ENCODE assay signal across 8 cellular contexts in the genomic region with DNA sequence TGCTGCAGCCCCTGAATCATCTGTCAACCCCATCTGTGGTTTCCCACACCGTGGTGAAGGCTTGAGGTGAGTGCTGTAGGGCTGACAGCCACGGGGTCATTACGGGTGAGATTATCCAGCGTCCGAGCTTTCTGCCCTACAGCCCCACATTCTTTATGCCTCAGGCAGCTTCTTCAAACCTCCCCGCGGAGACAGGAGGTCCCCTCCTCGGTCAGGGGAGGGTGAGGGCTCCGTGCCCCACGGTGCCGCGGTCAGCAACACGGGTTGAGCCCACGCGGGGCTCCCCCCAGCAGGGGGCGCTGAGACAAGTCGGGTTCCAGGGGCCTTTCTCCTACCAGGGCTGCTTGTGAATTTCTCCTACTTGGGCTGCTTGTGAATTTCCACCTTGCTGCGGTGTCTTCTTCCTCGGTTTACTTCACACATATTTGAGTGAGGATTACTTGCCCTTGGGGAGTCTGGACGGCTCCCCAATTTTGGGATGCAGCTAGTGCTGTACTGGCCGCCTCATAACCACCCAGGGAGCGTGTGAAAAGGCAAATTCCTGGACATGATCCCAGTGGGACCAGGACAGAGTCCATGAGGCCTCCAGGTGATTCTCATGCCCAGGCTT. TPM values are rescaled to one million over a fixed set of nuclear protein-coding genes. Genes with fewer than 3 reads are reported as not detected.
DNase-seq lines count a peak whose midpoint lies in the region; ATAC-seq, FAIRE-seq and TF ChIP-seq lines count a peak whose summit lies in the region.

No MANE protein-coding gene starts in this region.

- peaks cover 20% of the 10 kb centered on the region for H3K27me3 Mint-ChIP-seq in activated CD4-positive, alpha-beta T cell treated with anti-CD3 and anti-CD28 coated beads, Interleukin-2, amount 10 ng/mL, durations not matched to agents 7 days and 5 days
- peaks cover 25 to 53% of the 10 kb centered on the region in 2 donors for H3K27me3 Mint-ChIP-seq in natural killer cell treated with Interleukin-12 subunit alpha and Interleukin-12 subunit beta and Interleukin-15 and Interleukin-18, amount 100 ng/mL, for 72 hours

- DNase-seq in AG09319 (ENCODE audit: extremely low read depth, low read depth) (no peak), HTR-8/SVneo (ENCODE audit: insufficient read length, low spot score) (peak; percentile 70)
- peak; percentile 60 for DNase-seq in activated CD4-positive, alpha-beta T cell treated with anti-CD3 and anti-CD28 coated beads, Interleukin-2, amount 10 ng/mL, durations not matched to agents 7 days and 5 days
- DNase-seq in effector CD4-positive, alpha-beta T cell: peak; percentile 46
- DNase-seq in natural killer cell treated with Interleukin-12 subunit alpha and Interleukin-12 subunit beta and Interleukin-15 and Interleukin-18, amount 100 ng/mL, for 72 hours (ENCODE audit: low spot score): no peak
- peak; percentile 75 for DNase-seq in stimulated activated naive CD8-positive, alpha-beta T cell treated with anti-CD3 and anti-CD28 coated beads, Interleukin-15, Interleukin-2, amounts not matched to agents 100 U/mL and 50 U/mL, for 24 hours

- FAIRE-seq in HTR-8/SVneo (lab: Jason Lieb, UNC): no peak

- H3K4me3 Mint-ChIP-seq in activated CD4-positive, alpha-beta T cell treated with anti-CD3 and anti-CD28 coated beads, Interleukin-2, amount 10 ng/mL, durations not matched to agents 7 days and 5 days: no peak overlapping the region
- H3K4me3 Mint-ChIP-seq in natural killer cell treated with Interleukin-12 subunit alpha and Interleukin-12 subunit beta and Interleukin-15 and Interleukin-18, amount 100 ng/mL, for 72 hours: peak overlapping the region; percentile 38

- ATAC-seq in natural killer cell treated with Interleukin-12 subunit alpha and Interleukin-12 subunit beta and Interleukin-15 and Interleukin-18, amount 100 ng/mL, for 72 hours: peak; percentile 66 to 71
- no peak for ATAC-seq in stimulated activated naive CD8-positive, alpha-beta T cell treated with anti-CD3 and anti-CD28 coated beads, Interleukin-15, Interleukin-2, amounts not matched to agents 100 U/mL and 50 U/mL, for 24 hours
- no peak for ATAC-seq in HG03342 (IDR thresholded peaks at IDR 0.05; ENCODE audit: unreplicated experiment)
- ATAC-seq in GM18517 (IDR thresholded peaks at IDR 0.05; ENCODE audit: unreplicated experiment): no peak

- H3K4me1 Mint-ChIP-seq in activated CD4-positive, alpha-beta T cell treated with anti-CD3 and anti-CD28 coated beads, Interleukin-2, amount 10 ng/mL, durations not matched to agents 7 days and 5 days: peaks cover 20% of the 10 kb centered on the region
- peaks cover 11 to 25% of the 10 kb centered on the region in 2 donors for H3K4me1 Mint-ChIP-seq in natural killer cell treated with Interleukin-12 subunit alpha and Interleukin-12 subunit beta and Interleukin-15 and Interleukin-18, amount 100 ng/mL, for 72 hours (ENCODE audit: low read depth in 2 of 2)

- H3K27ac Mint-ChIP-seq in activated CD4-positive, alpha-beta T cell treated with anti-CD3 and anti-CD28 coated beads, Interleukin-2, amount 10 ng/mL, durations not matched to agents 7 days and 5 days: no peak overlapping the region
- no peak overlapping the region for H3K27ac Mint-ChIP-seq in natural killer cell treated with Interleukin-12 subunit alpha and Interleukin-12 subunit beta and Interleukin-15 and Interleukin-18, amount 100 ng/mL, for 72 hours

- H3K9me3 Mint-ChIP-seq in activated CD4-positive, alpha-beta T cell treated with anti-CD3 and anti-CD28 coated beads, Interleukin-2, amount 10 ng/mL, durations not matched to agents 7 days and 5 days: no peaks in the 10 kb centered on the region
- H3K9me3 Mint-ChIP-seq in natural killer cell treated with Interleukin-12 subunit alpha and Interleukin-12 subunit beta and Interleukin-15 and Interleukin-18, amount 100 ng/mL, for 72 hours: no peaks in the 10 kb centered on the region

- POLR2A ChIA-PET in activated CD4-positive, alpha-beta T cell treated with anti-CD3 and anti-CD28 coated beads, Interleukin-2, amount 10 ng/mL, durations not matched to agents 7 days and 5 days (lab: Charles Lee): no interaction called here

- no peaks in the 10 kb centered on the region for H3K36me3 Mint-ChIP-seq in activated CD4-positive, alpha-beta T cell treated with anti-CD3 and anti-CD28 coated beads, Interleukin-2, amount 10 ng/mL, durations not matched to agents 7 days and 5 days (ENCODE audit: low read depth)
- no peaks in the 10 kb centered on the region for H3K36me3 Mint-ChIP-seq in natural killer cell treated with Interleukin-12 subunit alpha and Interleukin-12 subunit beta and Interleukin-15 and Interleukin-18, amount 100 ng/mL, for 72 hours

- peak; percentile 75 for TF ChIP-seq CTCF in AG09319 (IDR thresholded peaks at IDR 0.05; ENCODE audit: low read depth, low read length)

- CTCF ChIA-PET in activated CD4-positive, alpha-beta T cell treated with anti-CD3 and anti-CD28 coated beads, Interleukin-2, amount 10 ng/mL, durations not matched to agents 7 days and 5 days (lab: Charles Lee): interaction anchor here (0.7 to 1.6 kb wide), 6 partner anchors 9 to 132 kb away, joined by 3 to 6 read pairs (median 3); no protein-coding TSS in a partner anchor

RNA-seq across cellular contexts. Expression of a gene that starts 18.1 kb away (rescaled TPM):
- not detected for total RNA-seq in activated CD4-positive, alpha-beta T cell treated with anti-CD3 and anti-CD28 coated beads, Interleukin-2, amount 10 ng/mL, durations not matched to agents 7 days and 5 days
- total RNA-seq in natural killer cell treated with Interleukin-12 subunit alpha and Interleukin-12 subunit beta and Interleukin-15 and Interleukin-18, amount 100 ng/mL, for 72 hours: not detected

RNA-seq across cellular contexts. Expression of a gene that starts 48.9 kb away (rescaled TPM):
- 10 to 100 TPM; 81.8 to 99.0 TPM for total RNA-seq in activated CD4-positive, alpha-beta T cell treated with anti-CD3 and anti-CD28 coated beads, Interleukin-2, amount 10 ng/mL, durations not matched to agents 7 days and 5 days
- 10 to 100 TPM; 12.1 to 30.7 TPM for total RNA-seq in natural killer cell treated with Interleukin-12 subunit alpha and Interleukin-12 subunit beta and Interleukin-15 and Interleukin-18, amount 100 ng/mL, for 72 hours

RNA-seq across cellular contexts. Expression of a gene that starts 49.9 kb away (rescaled TPM):
- not detected for total RNA-seq in activated CD4-positive, alpha-beta T cell treated with anti-CD3 and anti-CD28 coated beads, Interleukin-2, amount 10 ng/mL, durations not matched to agents 7 days and 5 days
- not detected for total RNA-seq in natural killer cell treated with Interleukin-12 subunit alpha and Interleukin-12 subunit beta and Interleukin-15 and Interleukin-18, amount 100 ng/mL, for 72 hours

Comparison
In these comparisons a context has a peak if more than half of its experiments do, and no peak if none do; other contexts are left out.
1. DNase-seq: peak in HTR-8/SVneo (single experiment), activated CD4-positive, alpha-beta T cell treated with anti-CD3 and anti-CD28 coated beads, Interleukin-2, amount 10 ng/mL, durations not matched to agents 7 days and 5 days (single experiment), effector CD4-positive, alpha-beta T cell (single experiment) and stimulated activated naive CD8-positive, alpha-beta T cell treated with anti-CD3 and anti-CD28 coated beads, Interleukin-15, Interleukin-2, amounts not matched to agents 100 U/mL and 50 U/mL, for 24 hours (single experiment); none in AG09319 (single experiment) and natural killer cell treated with Interleukin-12 subunit alpha and Interleukin-12 subunit beta and Interleukin-15 and Interleukin-18, amount 100 ng/mL, for 72 hours (single experiment).
2. ATAC-seq: peak in natural killer cell treated with Interleukin-12 subunit alpha and Interleukin-12 subunit beta and Interleukin-15 and Interleukin-18, amount 100 ng/mL, for 72 hours (2 of 2); none in stimulated activated naive CD8-positive, alpha-beta T cell treated with anti-CD3 and anti-CD28 coated beads, Interleukin-15, Interleukin-2, amounts not matched to agents 100 U/mL and 50 U/mL, for 24 hours (single experiment), HG03342 (single experiment) and GM18517 (single experiment).